ENCODE assay signal across 9 cellular contexts in the genomic region with DNA sequence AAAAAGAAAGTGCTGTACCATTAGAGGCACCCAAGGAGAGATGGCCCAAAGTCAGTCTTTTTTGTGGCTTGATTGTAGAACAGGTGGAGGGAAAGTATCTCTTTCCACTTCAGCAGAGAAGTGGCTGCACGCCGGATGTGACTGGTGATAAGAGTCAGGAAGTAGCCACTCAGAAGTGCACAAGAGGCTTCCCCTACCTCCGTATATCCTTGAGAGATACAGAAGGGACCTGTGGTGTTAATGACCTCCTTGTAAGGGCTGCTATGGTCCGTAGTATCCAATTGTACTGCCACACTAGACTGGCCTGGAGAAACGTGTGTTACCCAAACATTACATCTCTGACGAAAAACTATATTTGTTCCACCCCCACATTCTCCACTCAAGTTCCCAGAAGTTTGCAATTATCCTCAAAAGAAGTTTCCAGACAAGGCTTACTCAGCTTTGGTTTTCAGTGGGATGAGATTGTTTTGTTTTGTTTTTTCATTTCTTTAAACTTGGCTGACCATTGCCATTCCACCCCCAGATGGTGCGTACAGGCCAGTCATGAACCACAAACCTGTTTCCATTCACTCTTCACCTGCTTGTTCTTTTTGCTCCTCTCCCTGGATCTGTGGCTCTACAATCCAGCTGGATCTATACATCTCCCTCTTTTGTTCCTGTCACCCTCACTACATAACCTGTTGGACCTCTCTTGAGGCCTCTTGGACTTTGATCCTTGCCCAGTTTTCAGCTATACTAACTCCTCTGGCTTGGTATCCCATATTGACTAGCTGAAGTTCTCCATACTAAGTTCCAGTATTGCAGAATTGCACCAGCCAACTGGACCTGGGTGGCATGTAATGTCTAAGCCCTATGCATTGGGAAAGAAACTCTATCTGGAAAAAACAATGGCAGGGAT. TPM values are rescaled to one million over a fixed set of nuclear protein-coding genes. Genes with fewer than 3 reads are reported as not detected.
DNase-seq lines count a peak whose midpoint lies in the region; ATAC-seq and TF ChIP-seq lines count a peak whose summit lies in the region.
"Had no signal": no experiment of that assay in that cellular context is flagged by ENCODE, and none has a peak within 500 bp of the region (broad histone marks: within the 10 kb centered on the region; RNA-seq: fewer than 3 reads in every experiment).

No MANE protein-coding gene starts in this region.

- H3K27me3 Mint-ChIP-seq in activated CD8-positive, alpha-beta T cell treated with anti-CD3 and anti-CD28 coated beads, Interleukin-2, amount 10 ng/mL, durations not matched to agents 7 days and 5 days (ENCODE audit: low read depth), result peaks cover 4% of the 10 kb centered on the region

- no peak overlapping the region for H3K4me3 ChIP-seq in GM12865 (ENCODE audit: low read depth, low read length)
- no peak overlapping the region for H3K4me3 ChIP-seq in osteoblast (ENCODE audit: insufficient read depth, low read length)
- H3K4me3 ChIP-seq: SK-N-MC had no signal

- H3K79me2 ChIP-seq in osteoblast (ENCODE audit: insufficient read depth, low read length), result no peaks in the 10 kb centered on the region

- peak overlapping the region; percentile 70 for H3K27ac ChIP-seq in osteoblast (ENCODE audit: low read depth, low read length)
- H3K27ac ChIP-seq: SK-N-MC had no signal

- POLR2A ChIA-PET in activated CD8-positive, alpha-beta T cell treated with anti-CD3 and anti-CD28 coated beads, Interleukin-2, amount 10 ng/mL, durations not matched to agents 7 days and 5 days (lab: Charles Lee), result no interaction called here

- peak overlapping the region; percentile 62 for H2AFZ ChIP-seq in osteoblast (ENCODE audit: low read length)

- H3K4me1 ChIP-seq in osteoblast (ENCODE audit: insufficient read depth, low read length), result peaks cover 11% of the 10 kb centered on the region

- peaks cover 11% of the 10 kb centered on the region for H3K4me1 Mint-ChIP-seq in activated CD8-positive, alpha-beta T cell treated with anti-CD3 and anti-CD28 coated beads, Interleukin-2, amount 10 ng/mL, durations not matched to agents 7 days and 5 days (ENCODE audit: low read depth)

- no peaks in the 10 kb centered on the region for H3K36me3 Mint-ChIP-seq in activated CD8-positive, alpha-beta T cell treated with anti-CD3 and anti-CD28 coated beads, Interleukin-2, amount 10 ng/mL, durations not matched to agents 7 days and 5 days (ENCODE audit: low read depth)

- DNase-seq in GM12865 (ENCODE audit: low read depth) (peak; percentile 78), osteoblast (ENCODE audit: insufficient read length, low spot score, missing footprints) (peak; percentile 82), hepatic stellate cell (ENCODE audit: low spot score) (no peak)
- DNase-seq in activated CD8-positive, alpha-beta T cell treated with anti-CD3 and anti-CD28 coated beads, Interleukin-2, amount 10 ng/mL, durations not matched to agents 7 days and 5 days, result peak; percentile 43
- DNase-seq: central memory CD4-positive, alpha-beta T cell had no signal

- no peaks in the 10 kb centered on the region for H3K9me3 Mint-ChIP-seq in activated CD8-positive, alpha-beta T cell treated with anti-CD3 and anti-CD28 coated beads, Interleukin-2, amount 10 ng/mL, durations not matched to agents 7 days and 5 days (ENCODE audit: insufficient read depth)

- peak overlapping the region; percentile 52 for H3K4me2 ChIP-seq in osteoblast (ENCODE audit: insufficient read depth, low read length)

- no peaks in the 10 kb centered on the region for H3K36me3 ChIP-seq in osteoblast (ENCODE audit: insufficient read depth, low read length)

- H3K27me3 ChIP-seq in osteoblast (ENCODE audit: insufficient read depth, low read length), result peaks cover 2% of the 10 kb centered on the region

- CTCF ChIA-PET in activated CD8-positive, alpha-beta T cell treated with anti-CD3 and anti-CD28 coated beads, Interleukin-2, amount 10 ng/mL, durations not matched to agents 7 days and 5 days (lab: Charles Lee), result interaction anchor here (1.4 to 1.6 kb wide), 3 partner anchors 10 to 24 kb away, joined by 3 to 4 read pairs (median 3); no protein-coding TSS in a partner anchor

- H3K27ac Mint-ChIP-seq in activated CD8-positive, alpha-beta T cell treated with anti-CD3 and anti-CD28 coated beads, Interleukin-2, amount 10 ng/mL, durations not matched to agents 7 days and 5 days, result no peak overlapping the region

- H3K9me3 ChIP-seq in osteoblast (ENCODE audit: low read depth, low read length), result no peaks in the 10 kb centered on the region

- no peak overlapping the region for H3K4me3 Mint-ChIP-seq in activated CD8-positive, alpha-beta T cell treated with anti-CD3 and anti-CD28 coated beads, Interleukin-2, amount 10 ng/mL, durations not matched to agents 7 days and 5 days

- no peak for TF ChIP-seq CTCF in GM12865 (IDR thresholded peaks at IDR 0.05; ENCODE audit: insufficient read depth, low read depth, low read length, missing control alignments)
- TF ChIP-seq CTCF in osteoblast (IDR thresholded peaks at IDR 0.05; ENCODE audit: extremely low read depth, low read depth, low read length), result no peak

- no peaks in the 10 kb centered on the region for H4K20me1 ChIP-seq in osteoblast (ENCODE audit: insufficient read depth, low read length)

- peak; percentile 63 for ATAC-seq in HG02981 (IDR thresholded peaks at IDR 0.05; ENCODE audit: unreplicated experiment)
- peak; percentile 68 for ATAC-seq in activated CD8-positive, alpha-beta T cell treated with anti-CD3 and anti-CD28 coated beads, Interleukin-2, amount 10 ng/mL, durations not matched to agents 7 days and 5 days
- no peak for ATAC-seq in GM19023 (IDR thresholded peaks at IDR 0.05; ENCODE audit: unreplicated experiment)
- no peak for ATAC-seq in HG02588 (IDR thresholded peaks at IDR 0.05; ENCODE audit: unreplicated experiment)

RNA-seq across cellular contexts. Expression of a gene that starts 20.7 kb away (rescaled TPM):
- total RNA-seq in activated CD8-positive, alpha-beta T cell treated with anti-CD3 and anti-CD28 coated beads, Interleukin-2, amount 10 ng/mL, durations not matched to agents 7 days and 5 days, result 10 to 100 TPM; 46.9 to 52.9 TPM
- total RNA-seq in osteoblast, result 68.8 and 81.0 TPM in 2 replicates

Comparison
In these comparisons a context has a peak if more than half of its experiments do, and no peak if none do; other contexts are left out.
1. ATAC-seq: peak in HG02981 (single experiment) and activated CD8-positive, alpha-beta T cell treated with anti-CD3 and anti-CD28 coated beads, Interleukin-2, amount 10 ng/mL, durations not matched to agents 7 days and 5 days (single experiment); none in GM19023 (single experiment) and HG02588 (single experiment).